In the genomic region with DNA sequence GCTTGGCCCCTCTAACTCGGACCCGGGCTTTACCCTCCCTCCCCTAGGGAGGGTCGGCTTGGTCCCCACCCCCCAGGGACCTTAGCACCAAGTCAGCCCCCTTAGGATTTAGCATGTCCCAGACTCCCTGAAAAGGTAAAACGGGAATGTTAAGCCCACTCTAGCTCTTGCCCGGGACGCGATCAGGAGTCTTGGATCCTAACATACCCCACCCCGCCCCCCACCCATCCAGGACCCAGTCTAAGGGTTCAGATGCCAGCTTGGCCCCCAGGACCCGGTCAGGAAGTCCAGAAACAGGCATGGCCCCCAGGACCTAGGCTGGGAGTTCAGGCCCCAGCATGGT, we compare ENCODE assay signal across 9 cellular contexts. TPM values are rescaled to one million over a fixed set of nuclear protein-coding genes. Genes with fewer than 3 reads are reported as not detected.
DNase-seq lines count a peak whose midpoint lies in the region; ATAC-seq and TF ChIP-seq lines count a peak whose summit lies in the region.
"Had no signal": no experiment of that assay in that cellular context is flagged by ENCODE, and none has a peak within 500 bp of the region (broad histone marks: within the 10 kb centered on the region; RNA-seq: fewer than 3 reads in every experiment).

No MANE protein-coding gene starts in this region.

- intact Hi-C loops in PC-3 (cut with micrococcal nuclease), result no loop called here
- intact Hi-C loops in activated T-helper 1 cell treated with anti-CD3 and anti-CD28 coated beads, Interleukin-12 subunit alpha, Interleukin-12 subunit beta, Interleukin-2, Interleukin-4 antibody, amounts not matched to agents 30 ng/mL and 10 ng/mL and 1 ng/mL, durations not matched to agents 14 hours and 24 hours and 36 hours (cut with micrococcal nuclease), result loop anchor here (2.0 kb wide), 1 partner anchor 187 kb away; the partner anchor contains the start of gene KANK2

- TF ChIP-seq EP300 in gastroesophageal sphincter (IDR thresholded peaks at IDR 0.05), result no peak

- no peak overlapping the region for H2AK5ac ChIP-seq in trophoblast cell (ENCODE audit: low read length)

- CTCF ChIA-PET in PC-3 (lab: Charles Lee), result interaction anchor here (0.6 to 1.4 kb wide), 3 partner anchors 51 to 90 kb away, joined by 4 to 8 read pairs (median 8); partner anchors contain the start of genes ODAD3 and PRKCSH

- peak overlapping the region; percentile 45 for H4K91ac ChIP-seq in trophoblast cell (ENCODE audit: low read depth, low read length)

- peaks cover 38% of the 10 kb centered on the region for H3K4me1 ChIP-seq in PC-3 (ENCODE audit: insufficient read depth, low read length)
- peaks cover 16 to 19% of the 10 kb centered on the region in 2 experiments for H3K4me1 ChIP-seq in trophoblast cell (ENCODE audit: control insufficient read depth in 1 of 2, insufficient read depth in 2 of 2, low read length in 2 of 2)
- H3K4me1 ChIP-seq in gastroesophageal sphincter, result peaks cover 0 to 59% (median 23%) of the 10 kb centered on the region in 3 donors

- no peak overlapping the region for H2BK120ac ChIP-seq in trophoblast cell (ENCODE audit: insufficient read depth, low read length, poor library complexity)

- no peak overlapping the region for H2BK12ac ChIP-seq in trophoblast cell (ENCODE audit: low read length)

- peaks cover 14% of the 10 kb centered on the region for H3K79me2 ChIP-seq in PC-3 (ENCODE audit: low read length)
- H3K79me2 ChIP-seq in trophoblast cell (ENCODE audit: control insufficient read depth, insufficient read depth, low read length, poor library complexity), result no peaks in the 10 kb centered on the region

- H3K36me3 Mint-ChIP-seq in activated T-helper 1 cell treated with anti-CD3 and anti-CD28 coated beads, Interleukin-12 subunit alpha, Interleukin-12 subunit beta, Interleukin-2, Interleukin-4 antibody, amounts not matched to agents 30 ng/mL and 10 ng/mL and 1 ng/mL, durations not matched to agents 14 hours and 24 hours and 36 hours (ENCODE audit: low read depth), result peaks cover 5% of the 10 kb centered on the region

- H3K4ac ChIP-seq in trophoblast cell (ENCODE audit: low read depth, low read length), result no peak overlapping the region

- H4K8ac ChIP-seq in trophoblast cell (ENCODE audit: low read depth, low read length), result peak overlapping the region; percentile 31

- H3K27me3 ChIP-seq in PC-3 (ENCODE audit: low read length), result no peaks in the 10 kb centered on the region
- no peaks in the 10 kb centered on the region for H3K27me3 ChIP-seq in trophoblast cell (ENCODE audit: insufficient read depth, low read length)
- H3K27me3 ChIP-seq in gastroesophageal sphincter, result peaks cover 30% of the 10 kb centered on the region

- POLR2A ChIA-PET in PC-3 (lab: Charles Lee; ENCODE audit: unreplicated experiment), result interaction anchor here (0.6 kb wide), 2 partner anchors 10 to 18 kb away, joined by 3 to 4 read pairs; no protein-coding TSS in a partner anchor

- BruUV-seq in PC-3 (replicated peaks; lab: Mats Ljungman, UMichigan), result no TSS peak

- H3K27ac Mint-ChIP-seq in activated T-helper 1 cell treated with anti-CD3 and anti-CD28 coated beads, Interleukin-12 subunit alpha, Interleukin-12 subunit beta, Interleukin-2, Interleukin-4 antibody, amounts not matched to agents 30 ng/mL and 10 ng/mL and 1 ng/mL, durations not matched to agents 14 hours and 24 hours and 36 hours, result no peak overlapping the region
- H3K27ac Mint-ChIP-seq: activated CD4-positive, alpha-beta memory T cell treated with anti-CD3 and anti-CD28 coated beads, Interleukin-2, amount 10 ng/mL, durations not matched to agents 7 days and 5 days had no signal

- H2AFZ ChIP-seq in PC-3 (ENCODE audit: low read length) (peak overlapping the region; percentile 83), trophoblast cell (ENCODE audit: insufficient read depth, low read length, poor library complexity) (peak overlapping the region; percentile 50)

- no peak overlapping the region for H3K9ac ChIP-seq in PC-3 (ENCODE audit: low read length)
- no peak overlapping the region for H3K9ac ChIP-seq in trophoblast cell (ENCODE audit: low read length)

- ATAC-seq in PC-3, result no peak
- ATAC-seq in GM21423 (IDR thresholded peaks at IDR 0.05; ENCODE audit: unreplicated experiment), result no peak
- ATAC-seq in gastroesophageal sphincter, result no peak

- peaks cover 3% of the 10 kb centered on the region for H3K79me1 ChIP-seq in trophoblast cell (ENCODE audit: low read length)

- peaks cover 14% of the 10 kb centered on the region for H3K4me1 Mint-ChIP-seq in activated T-helper 1 cell treated with anti-CD3 and anti-CD28 coated beads, Interleukin-12 subunit alpha, Interleukin-12 subunit beta, Interleukin-2, Interleukin-4 antibody, amounts not matched to agents 30 ng/mL and 10 ng/mL and 1 ng/mL, durations not matched to agents 14 hours and 24 hours and 36 hours (ENCODE audit: low read depth)

- H3K14ac ChIP-seq in trophoblast cell (ENCODE audit: low read length), result peak overlapping the region; percentile 11

- no peak for TF ChIP-seq POLR2A in gastroesophageal sphincter (IDR thresholded peaks at IDR 0.05)

- H3K18ac ChIP-seq in trophoblast cell (ENCODE audit: low read length), result no peak overlapping the region

- no peak overlapping the region for H2BK5ac ChIP-seq in trophoblast cell (ENCODE audit: low read depth, low read length, poor library complexity)

- H3K4me2 ChIP-seq in PC-3 (ENCODE audit: low read length), result peak overlapping the region; percentile 89
- peak overlapping the region; percentile 82 for H3K4me2 ChIP-seq in trophoblast cell (ENCODE audit: low read length)

- H4K12ac ChIP-seq in trophoblast cell (ENCODE audit: low read depth, low read length), result no peak overlapping the region

- H3F3A ChIP-seq in PC-3 (ENCODE audit: low read length, unreplicated experiment), result peaks cover 4% of the 10 kb centered on the region

- H3K27me3 Mint-ChIP-seq in activated T-helper 1 cell treated with anti-CD3 and anti-CD28 coated beads, Interleukin-12 subunit alpha, Interleukin-12 subunit beta, Interleukin-2, Interleukin-4 antibody, amounts not matched to agents 30 ng/mL and 10 ng/mL and 1 ng/mL, durations not matched to agents 14 hours and 24 hours and 36 hours (ENCODE audit: insufficient read depth), result peaks cover 22% of the 10 kb centered on the region

- no peaks in the 10 kb centered on the region for H3K9me2 ChIP-seq in PC-3 (replicated peaks; ENCODE audit: low read length)

- H4K20me1 ChIP-seq in PC-3 (ENCODE audit: low read length), result no peaks in the 10 kb centered on the region

- H3K36me3 ChIP-seq in PC-3 (ENCODE audit: low read depth, low read length), result no peaks in the 10 kb centered on the region
- no peaks in the 10 kb centered on the region for H3K36me3 ChIP-seq in trophoblast cell (ENCODE audit: control insufficient read depth in 1 of 2, insufficient read depth in 2 of 2, low read length in 2 of 2)
- H3K36me3 ChIP-seq in gastroesophageal sphincter, result no peaks in the 10 kb centered on the region

- H3K9me3 Mint-ChIP-seq in activated T-helper 1 cell treated with anti-CD3 and anti-CD28 coated beads, Interleukin-12 subunit alpha, Interleukin-12 subunit beta, Interleukin-2, Interleukin-4 antibody, amounts not matched to agents 30 ng/mL and 10 ng/mL and 1 ng/mL, durations not matched to agents 14 hours and 24 hours and 36 hours, result no peaks in the 10 kb centered on the region
- H3K9me3 Mint-ChIP-seq: activated CD4-positive, alpha-beta memory T cell treated with anti-CD3 and anti-CD28 coated beads, Interleukin-2, amount 10 ng/mL, durations not matched to agents 7 days and 5 days had no signal

- H3K23ac ChIP-seq in trophoblast cell (ENCODE audit: low read length), result no peak overlapping the region

- peak overlapping the region; percentile 66 for H3K4me3 ChIP-seq in PC-3 (ENCODE audit: low read length)
- peak overlapping the region; percentile 58 for H3K4me3 ChIP-seq in fibroblast of the aortic adventitia (ENCODE audit: low read depth, low read length)
- H3K4me3 ChIP-seq in trophoblast cell (ENCODE audit: low read depth, low read length), result no peak overlapping the region
- H3K4me3 ChIP-seq in gastroesophageal sphincter, result peak overlapping the region in 1 of 2 donors; percentile 40

- WGBS in trophoblast cell (ENCODE audit: extremely low coverage, insufficient coverage, insufficient read length), result no CpG with 5 or more reads among the region's 9 CpGs
- 0% methylated on average over 3 of the region's 9 CpGs; no CpG with 5 or more reads in 1 of the 2 donors for whole genome bisulfite sequencing in gastroesophageal sphincter (ENCODE audit: low coverage in 1 of 2), 2 donors

- H3K27ac ChIP-seq in C4-2B, result peak overlapping the region; percentile 69
- H3K27ac ChIP-seq in PC-3 (ENCODE audit: low read length), result no peak overlapping the region
- no peak overlapping the region for H3K27ac ChIP-seq in trophoblast cell (ENCODE audit: low read depth, low read length)
- peak overlapping the region in 1 of 4 donors; percentile 40 for H3K27ac ChIP-seq in gastroesophageal sphincter

- no peak for TF ChIP-seq CTCF in C4-2B (conservative IDR thresholded peaks at IDR 0.05)
- TF ChIP-seq CTCF in PC-3 (conservative IDR thresholded peaks at IDR 0.05; ENCODE audit: low read depth, low read length), result no peak
- TF ChIP-seq CTCF in fibroblast of the aortic adventitia (IDR thresholded peaks at IDR 0.05; ENCODE audit: insufficient read depth, low read length), result no peak
- no peak for TF ChIP-seq CTCF in gastroesophageal sphincter (IDR thresholded peaks at IDR 0.05)

- no peak overlapping the region for H3K4me3 Mint-ChIP-seq in activated T-helper 1 cell treated with anti-CD3 and anti-CD28 coated beads, Interleukin-12 subunit alpha, Interleukin-12 subunit beta, Interleukin-2, Interleukin-4 antibody, amounts not matched to agents 30 ng/mL and 10 ng/mL and 1 ng/mL, durations not matched to agents 14 hours and 24 hours and 36 hours

- no peaks in the 10 kb centered on the region for H3K9me3 ChIP-seq in PC-3 (ENCODE audit: low read length)
- no peaks in the 10 kb centered on the region for H3K9me3 ChIP-seq in trophoblast cell (ENCODE audit: insufficient read depth, low read depth, low read length)
- no peaks in the 10 kb centered on the region for H3K9me3 ChIP-seq in gastroesophageal sphincter

- no peak for DNase-seq in PC-3
- no peak for DNase-seq in fibroblast of the aortic adventitia (ENCODE audit: low read depth)
- DNase-seq in trophoblast cell, result no peak
- no peak for DNase-seq in activated T-helper 1 cell treated with anti-CD3 and anti-CD28 coated beads, Interleukin-12 subunit alpha, Interleukin-12 subunit beta, Interleukin-2, Interleukin-4 antibody, amounts not matched to agents 30 ng/mL and 10 ng/mL and 1 ng/mL, durations not matched to agents 14 hours and 24 hours and 36 hours (ENCODE audit: low spot score)
- no peak for DNase-seq in stimulated activated CD4-positive, alpha-beta T cell treated with anti-CD3 and anti-CD28 coated beads, Interleukin-15, amount 100 ng/mL, for 24 hours
- DNase-seq: activated CD4-positive, alpha-beta memory T cell treated with anti-CD3 and anti-CD28 coated beads, Interleukin-2, amount 10 ng/mL, durations not matched to agents 7 days and 5 days had no signal

RNA-seq across cellular contexts. Expression of gene EPOR, which starts 0.4 kb away (rescaled TPM):
- total RNA-seq in PC-3 (2014; rRNA removed), result 23.0 and 23.2 TPM in 2 replicates
- 8.3 and 11.4 TPM in 2 replicates for total RNA-seq in fibroblast of the aortic adventitia (ENCODE audit: low replicate concordance)
- polyA plus RNA-seq in trophoblast cell (2013), result 5.1 and 5.2 TPM in 2 replicates
- total RNA-seq in activated T-helper 1 cell treated with anti-CD3 and anti-CD28 coated beads, Interleukin-12 subunit alpha, Interleukin-12 subunit beta, Interleukin-2, Interleukin-4 antibody, amounts not matched to agents 30 ng/mL and 10 ng/mL and 1 ng/mL, durations not matched to agents 14 hours and 24 hours and 36 hours, result 7.3 and 7.9 TPM in 2 replicates
- total RNA-seq in gastroesophageal sphincter, result 1 to 10 TPM in 3 of 4 donors, under 1 TPM in 1; 0.62 to 5.1 (median 2.7) TPM

RNA-seq across cellular contexts. Expression of gene SWSAP1, which starts 9.2 kb away (rescaled TPM):
- 5.2 and 6.1 TPM in 2 replicates for total RNA-seq in PC-3 (2014; rRNA removed)
- total RNA-seq in fibroblast of the aortic adventitia (ENCODE audit: low replicate concordance), result 0.41 and 0.45 TPM in 2 replicates
- 3.2 and 3.6 TPM in 2 replicates for polyA plus RNA-seq in trophoblast cell (2013)
- total RNA-seq in activated T-helper 1 cell treated with anti-CD3 and anti-CD28 coated beads, Interleukin-12 subunit alpha, Interleukin-12 subunit beta, Interleukin-2, Interleukin-4 antibody, amounts not matched to agents 30 ng/mL and 10 ng/mL and 1 ng/mL, durations not matched to agents 14 hours and 24 hours and 36 hours, result 3.2 and 3.9 TPM in 2 replicates
- 1 to 10 TPM in 2 of 4 donors, under 1 TPM in 2; 0.62 to 2.6 (median 1.0) TPM for total RNA-seq in gastroesophageal sphincter

RNA-seq across cellular contexts. Expression of gene PLPPR2, which starts 28.4 kb away (rescaled TPM):
- total RNA-seq in PC-3 (2014; rRNA removed) (38.0 and 51.2 TPM in 2 replicates), fibroblast of the aortic adventitia (ENCODE audit: low replicate concordance) (9.4 and 14.3 TPM in 2 replicates), gastroesophageal sphincter (10 to 100 TPM; 20.5 to 57.7 (median 44.9) TPM)
- 3.7 and 3.9 TPM in 2 replicates for polyA plus RNA-seq in trophoblast cell (2013)
- 2.0 TPM in 2 replicates for total RNA-seq in activated T-helper 1 cell treated with anti-CD3 and anti-CD28 coated beads, Interleukin-12 subunit alpha, Interleukin-12 subunit beta, Interleukin-2, Interleukin-4 antibody, amounts not matched to agents 30 ng/mL and 10 ng/mL and 1 ng/mL, durations not matched to agents 14 hours and 24 hours and 36 hours

RNA-seq across cellular contexts. Expression of gene RGL3, which starts 35.4 kb away (rescaled TPM):
- 23.5 and 24.2 TPM in 2 replicates for total RNA-seq in PC-3 (2014; rRNA removed)
- total RNA-seq in fibroblast of the aortic adventitia (ENCODE audit: low replicate concordance), result 0.41 and 2.3 TPM in 2 replicates
- polyA plus RNA-seq in trophoblast cell (2013), result 27.2 and 29.7 TPM in 2 replicates
- total RNA-seq in activated T-helper 1 cell treated with anti-CD3 and anti-CD28 coated beads, Interleukin-12 subunit alpha, Interleukin-12 subunit beta, Interleukin-2, Interleukin-4 antibody, amounts not matched to agents 30 ng/mL and 10 ng/mL and 1 ng/mL, durations not matched to agents 14 hours and 24 hours and 36 hours, result not detected in 2 replicates
- total RNA-seq in gastroesophageal sphincter, result 1 to 10 TPM in 2 of 4 donors, under 1 TPM in 2; 0.25 to 3.7 (median 1.3) TPM
- total RNA-seq: activated CD4-positive, alpha-beta memory T cell treated with anti-CD3 and anti-CD28 coated beads, Interleukin-2, amount 10 ng/mL, durations not matched to agents 7 days and 5 days had no signal

RNA-seq across cellular contexts. Expression of gene CCDC159, which starts 37.4 kb away (rescaled TPM):
- total RNA-seq in PC-3 (2014; rRNA removed) (10.3 and 14.5 TPM in 2 replicates), fibroblast of the aortic adventitia (ENCODE audit: low replicate concordance) (12.2 and 13.2 TPM in 2 replicates), gastroesophageal sphincter (10 to 100 TPM in 3 of 4 donors, 1 to 10 TPM in 1; 6.6 to 30.0 (median 19.0) TPM)
- 8.3 and 9.9 TPM in 2 replicates for polyA plus RNA-seq in trophoblast cell (2013)
- total RNA-seq in activated T-helper 1 cell treated with anti-CD3 and anti-CD28 coated beads, Interleukin-12 subunit alpha, Interleukin-12 subunit beta, Interleukin-2, Interleukin-4 antibody, amounts not matched to agents 30 ng/mL and 10 ng/mL and 1 ng/mL, durations not matched to agents 14 hours and 24 hours and 36 hours, result 10.7 and 14.4 TPM in 2 replicates
